25 cellular contexts compared by ENCODE assay signal in genomic region chr10:113434950-113435349, GRCh38.
"Had no signal": no experiment of that assay in that cellular context is flagged by ENCODE, and none has a peak within 500 bp of the region (broad histone marks: within the 10 kb centered on the region; RNA-seq: fewer than 3 reads in every experiment).

No MANE protein-coding gene starts in this region.

- H3K4me2 ChIP-seq: neural progenitor cell had no signal

- FAIRE-seq: small intestine, urothelium cell line had no signal

- ATAC-seq: natural killer cell; psoas muscle; right cardiac atrium; stimulated activated effector memory CD8-positive, alpha-beta T cell treated with anti-CD3 and anti-CD28 coated beads, Interleukin-12 subunit alpha, Interleukin-12 subunit beta, amount 100 ng/mL, for 72 hours; stimulated activated naive B cell treated with anti-CD40 and anti-IgM and Interleukin-4, amounts not matched to agents 10 μg/mL and 1 μg/mL and 100 μg/mL, for 72 hours had no signal

- DNase-seq: natural killer cell; occipital lobe; ovary; posterior cingulate gyrus; psoas muscle; right cardiac atrium; sigmoid colon; small intestine; stimulated activated CD4-positive, alpha-beta T cell treated with anti-CD3 and anti-CD28 coated beads, Interleukin-15, amount 100 ng/mL, for 24 hours; stimulated activated CD4-positive, alpha-beta T cell treated with anti-CD3 and anti-CD28 coated beads, Interleukin-2, amount 100 ng/mL, for 24 hours; stimulated activated CD4-positive, alpha-beta T cell treated with anti-CD3 and anti-CD28 coated beads, Interleukin-2, amount 100 ng/mL, for 48 hours; stimulated activated CD4-positive, alpha-beta T cell treated with anti-CD3 and anti-CD28 coated beads, Interleukin-4, amount 100 ng/mL, for 24 hours; stimulated activated naive B cell treated with anti-CD40 and anti-IgM and Interleukin-4, amounts not matched to agents 10 μg/mL and 1 μg/mL and 100 μg/mL, for 72 hours; stimulated activated naive CD4-positive, alpha-beta T cell treated with Interleukin-2 at 50 U/mL for 16 hours; stomach; thyroid gland; trophoblast cell; upper lobe of left lung had no signal

- H3K27me3 ChIP-seq: neural progenitor cell, ovary, sigmoid colon, stomach, thyroid gland, tibial nerve, upper lobe of left lung, vagina had no signal

- H3K79me2 ChIP-seq: parathyroid adenoma had no signal

- H3K36me3 ChIP-seq: neural progenitor cell, ovary, sigmoid colon, stomach, thoracic aorta, thyroid gland, tibial nerve, upper lobe of left lung, vagina had no signal

- H3K27ac ChIP-seq: neural progenitor cell, ovary, parathyroid adenoma, psoas muscle, sigmoid colon, thoracic aorta, thyroid gland, tibial nerve, upper lobe of left lung, vagina had no signal

- H3K4me3 ChIP-seq: neural progenitor cell, ovary, psoas muscle, sigmoid colon, stomach, thoracic aorta, thyroid gland, tibial nerve, upper lobe of left lung, vagina had no signal

- H2AFZ ChIP-seq: neural progenitor cell, parathyroid adenoma had no signal

- H3K9ac ChIP-seq: neural progenitor cell, parathyroid adenoma had no signal

- H3K9me3 ChIP-seq: ovary, psoas muscle, sigmoid colon, thoracic aorta, thyroid gland, upper lobe of left lung, vagina had no signal

- H3K4me1 ChIP-seq: neural progenitor cell, parathyroid adenoma, psoas muscle, sigmoid colon, thyroid gland, tibial nerve, upper lobe of left lung, vagina had no signal
